In the genomic region with DNA sequence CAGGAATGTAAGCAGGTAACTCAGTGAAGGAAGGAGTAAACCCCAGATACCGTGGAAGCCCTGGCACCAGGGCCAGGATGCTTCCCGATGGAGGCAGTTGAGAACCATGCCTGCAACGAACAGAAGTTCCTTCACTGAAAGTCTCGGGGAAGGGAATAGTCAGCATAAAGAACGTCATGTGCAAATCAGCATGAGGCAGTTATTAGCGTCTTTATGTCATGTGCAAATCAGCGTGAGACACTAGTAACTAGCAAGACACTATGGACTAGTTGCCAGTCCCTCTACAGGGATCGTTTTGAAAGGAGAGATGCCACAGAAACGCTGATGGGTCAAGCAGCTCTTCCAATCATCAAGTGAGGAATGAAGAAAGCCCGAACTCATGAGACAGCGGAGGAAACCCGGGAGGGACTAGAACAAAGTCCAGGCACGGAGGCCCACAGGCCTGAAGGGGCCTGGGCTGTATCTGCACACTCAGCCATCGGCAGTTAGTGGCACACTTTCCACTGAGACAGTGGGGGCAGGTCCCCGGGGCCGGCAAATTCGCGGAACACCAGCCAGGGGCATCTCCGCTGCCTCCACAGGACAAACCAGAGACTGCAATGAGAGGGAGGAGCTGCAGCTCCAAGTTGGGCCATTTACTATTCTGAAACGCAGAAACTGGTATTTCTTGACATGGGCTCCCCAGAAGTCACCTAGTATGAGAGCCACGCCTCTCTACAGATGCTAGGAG, we compare ENCODE assay signal across 14 cellular contexts.
DNase-seq lines count a peak whose midpoint lies in the region; ATAC-seq and TF ChIP-seq lines count a peak whose summit lies in the region.
"Had no signal": no experiment of that assay in that cellular context is flagged by ENCODE, and none has a peak within 500 bp of the region (broad histone marks: within the 10 kb centered on the region; RNA-seq: fewer than 3 reads in every experiment).

No MANE protein-coding gene starts in this region.

- H3K36me3 ChIP-seq in OCI-LY7 (ENCODE audit: insufficient read depth, low read length) = no peaks in the 10 kb centered on the region

- H3K27me3 Mint-ChIP-seq in neural crest cell (ENCODE audit: low read depth) = no peaks in the 10 kb centered on the region
- H3K27me3 Mint-ChIP-seq in activated CD4-positive, alpha-beta memory T cell treated with anti-CD3 and anti-CD28 coated beads for 36 hours = no peaks in the 10 kb centered on the region
- H3K27me3 Mint-ChIP-seq: activated naive CD8-positive, alpha-beta T cell had no signal

- H3K4me3 Mint-ChIP-seq in neural crest cell = no peak overlapping the region
- no peak overlapping the region for H3K4me3 Mint-ChIP-seq in activated CD4-positive, alpha-beta memory T cell treated with anti-CD3 and anti-CD28 coated beads for 36 hours
- H3K4me3 Mint-ChIP-seq: activated naive CD8-positive, alpha-beta T cell had no signal

- intact Hi-C loops in OCI-LY7 (cut with micrococcal nuclease; ENCODE audit: unreplicated experiment) = no loop called here
- intact Hi-C loops in Right ventricle myocardium superior (cut with DNase I) = no loop called here
- intact Hi-C loops in activated CD4-positive, alpha-beta memory T cell treated with anti-CD3 and anti-CD28 coated beads for 36 hours (cut with micrococcal nuclease) = no loop called here

- H3K9me3 Mint-ChIP-seq in neural crest cell = no peaks in the 10 kb centered on the region
- H3K9me3 Mint-ChIP-seq in activated CD4-positive, alpha-beta memory T cell treated with anti-CD3 and anti-CD28 coated beads for 36 hours = no peaks in the 10 kb centered on the region

- no peaks in the 10 kb centered on the region for H3K9me2 ChIP-seq in OCI-LY7 (ENCODE audit: insufficient read depth, low read length)

- BruUV-seq in OCI-LY7 (replicated peaks; lab: Mats Ljungman, UMichigan) = no TSS peak

- POLR2A ChIA-PET in OCI-LY7 (lab: Charles Lee) = no interaction called here
- POLR2A ChIA-PET in activated CD4-positive, alpha-beta memory T cell treated with anti-CD3 and anti-CD28 coated beads for 36 hours (lab: Charles Lee) = no interaction called here

- H3K4me1 ChIP-seq in OCI-LY7 (ENCODE audit: insufficient read depth, low read length, poor library complexity, severe bottlenecking) = no peaks in the 10 kb centered on the region
- H3K4me1 ChIP-seq: Caco-2 had no signal

- TF ChIP-seq CTCF in OCI-LY7 (conservative IDR thresholded peaks at IDR 0.05; ENCODE audit: low read length) (peak; percentile 34; the same call in 1 of the 2 replicates), neural crest cell (conservative IDR thresholded peaks at IDR 0.05) (peak; percentile 50)

- CTCF ChIA-PET in OCI-LY7 (lab: Charles Lee; ENCODE audit: unreplicated experiment) = no interaction called here
- CTCF ChIA-PET in activated CD4-positive, alpha-beta memory T cell treated with anti-CD3 and anti-CD28 coated beads for 36 hours (lab: Charles Lee) = interaction anchor here (0.6 kb wide), 1 partner anchor 373 kb away, joined by 3 read pairs; no protein-coding TSS in a partner anchor

- H3K79me2 ChIP-seq in OCI-LY7 (ENCODE audit: insufficient read depth, low read depth, low read length) = no peaks in the 10 kb centered on the region

- DNase-seq in ELF-1 (ENCODE audit: low read depth, low spot score) (peak; percentile 59), OCI-LY7 (ENCODE audit: low spot score) (no peak), Right ventricle myocardium superior (peak; percentile 42), neural crest cell (ENCODE audit: low read depth, low spot score) (no peak), NCI-H146 treated with DMSO at 0.1 percent for 48 hours (lab: John Stamatoyannopoulos, UW; ENCODE audit: unreplicated experiment) (no peak), inferior parietal cortex (ENCODE audit: extremely low spot score) (no peak)
- DNase-seq in activated CD4-positive, alpha-beta memory T cell treated with anti-CD3 and anti-CD28 coated beads for 36 hours = no peak
- DNase-seq in activated effector memory CD4-positive, alpha-beta T cell treated with anti-CD3 and anti-CD28 coated beads, Interleukin-2, amount 50 U/mL, for 16 hours = no peak
- DNase-seq: activated CD4-positive, alpha-beta T cell treated with anti-CD3 and anti-CD28 coated beads, Interleukin-2, amount 50 U/mL, for 1 hour; NCI-H69 had no signal

- no peak overlapping the region for H3K27ac Mint-ChIP-seq in neural crest cell (ENCODE audit: unreplicated experiment)
- no peak overlapping the region for H3K27ac Mint-ChIP-seq in activated CD4-positive, alpha-beta memory T cell treated with anti-CD3 and anti-CD28 coated beads for 36 hours
- H3K27ac Mint-ChIP-seq: activated naive CD8-positive, alpha-beta T cell had no signal

- no peaks in the 10 kb centered on the region for H3K36me3 Mint-ChIP-seq in neural crest cell (ENCODE audit: low read depth)
- peaks cover 8% of the 10 kb centered on the region for H3K36me3 Mint-ChIP-seq in activated CD4-positive, alpha-beta memory T cell treated with anti-CD3 and anti-CD28 coated beads for 36 hours

- no peak overlapping the region for H2AFZ ChIP-seq in OCI-LY7 (ENCODE audit: low read length)

- ATAC-seq in Right ventricle myocardium superior (ENCODE audit: poor library complexity) = peak; percentile 38

- H3K4me1 Mint-ChIP-seq in neural crest cell = peaks cover 22% of the 10 kb centered on the region
- peaks cover 24% of the 10 kb centered on the region for H3K4me1 Mint-ChIP-seq in activated CD4-positive, alpha-beta memory T cell treated with anti-CD3 and anti-CD28 coated beads for 36 hours (ENCODE audit: low read depth)

- H3K4me2 ChIP-seq in OCI-LY7 (ENCODE audit: low read length) = no peak overlapping the region

- no peaks in the 10 kb centered on the region for H4K20me1 ChIP-seq in OCI-LY7 (ENCODE audit: insufficient read depth, low read length)

- no peaks in the 10 kb centered on the region for H3K9me3 ChIP-seq in OCI-LY7 (ENCODE audit: low read length)
- H3K9me3 ChIP-seq: Caco-2 had no signal

- no peak overlapping the region for H3K27ac ChIP-seq in OCI-LY7 (ENCODE audit: low read depth, low read length, poor library complexity, severe bottlenecking)
- H3K27ac ChIP-seq: SK-N-MC, skin epidermis had no signal

- no peak overlapping the region for H3K4me3 ChIP-seq in OCI-LY7 (ENCODE audit: low read depth, low read length, poor library complexity, severe bottlenecking)
- H3K4me3 ChIP-seq: SK-N-MC, skin epidermis had no signal

Comparison
In these comparisons a context has a peak if more than half of its experiments do, and no peak if none do; other contexts are left out.
1. DNase-seq: peak in ELF-1 (single experiment) and Right ventricle myocardium superior (single experiment); none in OCI-LY7 (single experiment), neural crest cell (single experiment), NCI-H146 treated with DMSO at 0.1 percent for 48 hours (single experiment), activated CD4-positive, alpha-beta memory T cell treated with anti-CD3 and anti-CD28 coated beads for 36 hours (single experiment), activated effector memory CD4-positive, alpha-beta T cell treated with anti-CD3 and anti-CD28 coated beads, Interleukin-2, amount 50 U/mL, for 16 hours (single experiment) and inferior parietal cortex (single experiment).